9 cellular contexts compared by ENCODE assay signal in genomic region chr5:55538621-55539020, GRCh38. TPM values are rescaled to one million over a fixed set of nuclear protein-coding genes. Genes with fewer than 3 reads are reported as not detected.
DNase-seq lines count a peak whose midpoint lies in the region; ATAC-seq, FAIRE-seq and TF ChIP-seq lines count a peak whose summit lies in the region.
"Had no signal": no experiment of that assay in that cellular context is flagged by ENCODE, and none has a peak within 500 bp of the region (broad histone marks: within the 10 kb centered on the region; RNA-seq: fewer than 3 reads in every experiment).

No MANE protein-coding gene starts in this region.

- POLR2A ChIA-PET in activated CD4-positive, alpha-beta T cell treated with anti-CD3 and anti-CD28 coated beads, Interleukin-2, amount 10 ng/mL, durations not matched to agents 7 days and 5 days (lab: Charles Lee), result no interaction called here

- H3K4me3 Mint-ChIP-seq in activated CD4-positive, alpha-beta T cell treated with anti-CD3 and anti-CD28 coated beads, Interleukin-2, amount 10 ng/mL, durations not matched to agents 7 days and 5 days, result peak overlapping the region; percentile 57
- peak overlapping the region; percentile 64 for H3K4me3 Mint-ChIP-seq in activated naive CD8-positive, alpha-beta T cell treated with anti-CD3 and anti-CD28 coated beads, Interleukin-2, amount 50 U/mL, for 24 hours
- H3K4me3 Mint-ChIP-seq: neural crest cell had no signal

- H3K27ac Mint-ChIP-seq in activated CD4-positive, alpha-beta T cell treated with anti-CD3 and anti-CD28 coated beads, Interleukin-2, amount 10 ng/mL, durations not matched to agents 7 days and 5 days, result peak overlapping the region; percentile 85
- H3K27ac Mint-ChIP-seq in activated naive CD8-positive, alpha-beta T cell treated with anti-CD3 and anti-CD28 coated beads, Interleukin-2, amount 50 U/mL, for 24 hours, result peak overlapping the region; percentile 70

- H3K4me3 ChIP-seq in small intestine (ENCODE audit: low read depth in 1 of 2, low read length in 2 of 2) (no peak overlapping the region), brain microvascular endothelial cell (ENCODE audit: low read depth, low read length) (no peak overlapping the region)

- H3K27ac ChIP-seq in small intestine (ENCODE audit: low read depth in 1 of 2, low read length in 1 of 2), result peak overlapping the region in 1 of 2 donors; percentile 31
- no peak overlapping the region for H3K27ac ChIP-seq in brain microvascular endothelial cell

- H3K9me3 ChIP-seq in small intestine (ENCODE audit: control insufficient read depth, low read depth), result no peaks in the 10 kb centered on the region

- peaks cover 2% of the 10 kb centered on the region for H3K9me3 Mint-ChIP-seq in activated CD4-positive, alpha-beta T cell treated with anti-CD3 and anti-CD28 coated beads, Interleukin-2, amount 10 ng/mL, durations not matched to agents 7 days and 5 days
- H3K9me3 Mint-ChIP-seq in activated naive CD8-positive, alpha-beta T cell treated with anti-CD3 and anti-CD28 coated beads, Interleukin-2, amount 50 U/mL, for 24 hours, result no peaks in the 10 kb centered on the region
- H3K9me3 Mint-ChIP-seq: neural crest cell had no signal

- no peaks in the 10 kb centered on the region for H3K27me3 Mint-ChIP-seq in activated CD4-positive, alpha-beta T cell treated with anti-CD3 and anti-CD28 coated beads, Interleukin-2, amount 10 ng/mL, durations not matched to agents 7 days and 5 days
- H3K27me3 Mint-ChIP-seq in activated naive CD8-positive, alpha-beta T cell treated with anti-CD3 and anti-CD28 coated beads, Interleukin-2, amount 50 U/mL, for 24 hours, result no peaks in the 10 kb centered on the region

- H3K36me3 ChIP-seq in small intestine (ENCODE audit: control insufficient read depth in 2 of 2, insufficient read depth in 2 of 2, low read length in 2 of 2), result no peaks in the 10 kb centered on the region
- H3K36me3 ChIP-seq in brain microvascular endothelial cell (replicated peaks), result no peaks in the 10 kb centered on the region

- H3K36me3 Mint-ChIP-seq in activated CD4-positive, alpha-beta T cell treated with anti-CD3 and anti-CD28 coated beads, Interleukin-2, amount 10 ng/mL, durations not matched to agents 7 days and 5 days (ENCODE audit: low read depth), result no peaks in the 10 kb centered on the region
- no peaks in the 10 kb centered on the region for H3K36me3 Mint-ChIP-seq in activated naive CD8-positive, alpha-beta T cell treated with anti-CD3 and anti-CD28 coated beads, Interleukin-2, amount 50 U/mL, for 24 hours (ENCODE audit: low read depth)

- no peak for FAIRE-seq in small intestine (lab: Jason Lieb, UNC)

- CTCF ChIA-PET in activated CD4-positive, alpha-beta T cell treated with anti-CD3 and anti-CD28 coated beads, Interleukin-2, amount 10 ng/mL, durations not matched to agents 7 days and 5 days (lab: Charles Lee), result interaction anchor here (0.7 to 0.8 kb wide), 2 partner anchors 19 to 121 kb away, joined by 3 to 4 read pairs; no protein-coding TSS in a partner anchor

- peaks cover 2 to 3% of the 10 kb centered on the region in 2 donors for H3K4me1 ChIP-seq in small intestine (ENCODE audit: control insufficient read depth in 2 of 2, insufficient read depth in 1 of 2, low read depth in 1 of 2, low read length in 1 of 2)

- H3K27me3 ChIP-seq in small intestine (ENCODE audit: control insufficient read depth in 2 of 2, insufficient read depth in 2 of 2, low read length in 2 of 2), result no peaks in the 10 kb centered on the region
- no peaks in the 10 kb centered on the region for H3K27me3 ChIP-seq in brain microvascular endothelial cell (replicated peaks)

- WGBS in small intestine, 3 donors, result 10 to 15% (median 12%) methylated on average over 2 of the region's 2 CpGs

- H3K4me1 Mint-ChIP-seq in activated CD4-positive, alpha-beta T cell treated with anti-CD3 and anti-CD28 coated beads, Interleukin-2, amount 10 ng/mL, durations not matched to agents 7 days and 5 days, result peaks cover 57% of the 10 kb centered on the region
- peaks cover 51% of the 10 kb centered on the region for H3K4me1 Mint-ChIP-seq in activated naive CD8-positive, alpha-beta T cell treated with anti-CD3 and anti-CD28 coated beads, Interleukin-2, amount 50 U/mL, for 24 hours

- TF ChIP-seq CTCF in brain microvascular endothelial cell (IDR thresholded peaks at IDR 0.05; ENCODE audit: low read depth, low read length, missing control alignments), result no peak

- in situ Hi-C loops in brain microvascular endothelial cell (cut with HindIII; ENCODE audit: low pct_ligation_motif_present, low sequenced_read_pairs), result no loop called here

- peak; percentile 12 for DNase-seq in activated CD4-positive, alpha-beta T cell treated with anti-CD3 and anti-CD28 coated beads, Interleukin-2, amount 10 ng/mL, durations not matched to agents 7 days and 5 days
- DNase-seq in activated CD4-positive, alpha-beta T cell treated with anti-CD3 and anti-CD28 coated beads, Interleukin-2, amount 50 U/mL, for 4 hours, result no peak
- no peak for DNase-seq in activated naive CD8-positive, alpha-beta T cell treated with anti-CD3 and anti-CD28 coated beads, Interleukin-2, amount 50 U/mL, for 24 hours
- DNase-seq in small intestine (peak; percentile 34), brain microvascular endothelial cell (no peak)

- peak; percentile 24 for ATAC-seq in HG03575 (IDR thresholded peaks at IDR 0.05; ENCODE audit: extremely low read depth, insufficient number of reproducible peaks, low FRiP score, unreplicated experiment)
- no peak for ATAC-seq in activated naive CD8-positive, alpha-beta T cell treated with anti-CD3 and anti-CD28 coated beads, Interleukin-2, amount 50 U/mL, for 24 hours
- ATAC-seq in HG03175 (IDR thresholded peaks at IDR 0.05; ENCODE audit: unreplicated experiment), result no peak
- ATAC-seq in GM21528 (IDR thresholded peaks at IDR 0.05; ENCODE audit: low FRiP score, unreplicated experiment), result no peak

RNA-seq across cellular contexts. Expression of gene PLPP1, which starts 3.9 kb away (rescaled TPM):
- 10 to 100 TPM; 15.3 to 18.3 TPM for total RNA-seq in activated CD4-positive, alpha-beta T cell treated with anti-CD3 and anti-CD28 coated beads, Interleukin-2, amount 10 ng/mL, durations not matched to agents 7 days and 5 days
- 10 to 100 TPM; 52.1 to 91.3 (median 54.6) TPM for polyA plus RNA-seq in small intestine

Comparison
In these comparisons a context has a peak if more than half of its experiments do, and no peak if none do; other contexts are left out.
1. DNase-seq: peak in activated CD4-positive, alpha-beta T cell treated with anti-CD3 and anti-CD28 coated beads, Interleukin-2, amount 10 ng/mL, durations not matched to agents 7 days and 5 days (single experiment) and small intestine (single experiment); none in activated CD4-positive, alpha-beta T cell treated with anti-CD3 and anti-CD28 coated beads, Interleukin-2, amount 50 U/mL, for 4 hours (0 of 2), activated naive CD8-positive, alpha-beta T cell treated with anti-CD3 and anti-CD28 coated beads, Interleukin-2, amount 50 U/mL, for 24 hours (single experiment) and brain microvascular endothelial cell (single experiment).